Comparison of ENCODE assay signal across 14 cellular contexts in the genomic region with DNA sequence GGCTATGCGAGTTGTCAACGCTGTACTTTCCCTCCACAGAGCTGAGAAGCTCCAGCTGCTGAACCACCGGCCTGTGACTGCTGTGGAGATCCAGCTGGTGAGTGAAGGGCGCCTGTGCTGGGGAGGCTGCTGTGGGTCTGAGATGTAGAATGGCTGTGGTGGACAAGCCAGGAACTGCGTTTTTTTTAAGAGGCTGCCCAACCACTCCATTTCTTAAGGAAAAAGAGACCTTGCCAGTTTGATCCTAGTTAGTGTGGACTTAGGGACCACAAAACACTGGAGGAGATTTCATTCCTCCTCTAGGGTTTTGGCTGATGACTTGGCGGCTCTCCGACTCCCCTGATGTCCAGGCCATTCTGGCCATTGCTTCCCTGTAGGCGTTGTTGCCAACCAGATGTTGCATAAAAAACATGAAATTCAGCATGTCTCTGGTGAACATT. TPM values are rescaled to one million over a fixed set of nuclear protein-coding genes. Genes with fewer than 3 reads are reported as not detected.
DNase-seq lines count a peak whose midpoint lies in the region; ATAC-seq and TF ChIP-seq lines count a peak whose summit lies in the region.
"Had no signal": no experiment of that assay in that cellular context is flagged by ENCODE, and none has a peak within 500 bp of the region (broad histone marks: within the 10 kb centered on the region; RNA-seq: fewer than 3 reads in every experiment).

No MANE protein-coding gene starts in this region.

- TF ChIP-seq CTCF in AG10803 (conservative IDR thresholded peaks at IDR 0.05; ENCODE audit: low read length): peak; percentile 22

- peak; percentile 73 for DNase-seq in AG10803 (ENCODE audit: low read depth)
- no peak for DNase-seq in T-helper 17 cell
- peak; percentile 84 for DNase-seq in Right ventricle myocardium superior
- peak; percentile 83 for DNase-seq in posterior vena cava (ENCODE audit: low spot score)
- DNase-seq in NOMO-1 treated with dmso at 0.1 percent for 144 hours (lab: John Stamatoyannopoulos, UW; ENCODE audit: unreplicated experiment): no peak
- DNase-seq in activated CD4-positive, alpha-beta memory T cell treated with anti-CD3 and anti-CD28 coated beads for 36 hours: no peak
- DNase-seq in SW 1271 (lab: John Stamatoyannopoulos, UW): no peak
- DNase-seq in activated CD8-positive, alpha-beta memory T cell treated with anti-CD3 and anti-CD28 coated beads, Interleukin-2, amount 50 U/mL, for 48 hours: no peak
- DNase-seq: activated B cell treated with CpG ODN at 0.5 μM for 24 hours; activated T-cell treated with anti-CD3 and anti-CD28 coated beads, Interleukin-2, amount 50 U/mL, for 4 hours; central memory CD4-positive, alpha-beta T cell; foreskin keratinocyte; NCI-H446 treated with DMSO at 0.1 percent for 48 hours had no signal

- POLR2A ChIA-PET in activated CD4-positive, alpha-beta memory T cell treated with anti-CD3 and anti-CD28 coated beads for 36 hours (lab: Charles Lee): no interaction called here

- no peak overlapping the region for H3K4me3 ChIP-seq in AG10803 (ENCODE audit: low read length)
- H3K4me3 ChIP-seq: BLaER1 treated with 17β-estradiol and CSF1 and Interleukin-3, amounts not matched to agents 10 nM and 100 nM had no signal

- no peaks in the 10 kb centered on the region for H3K27me3 Mint-ChIP-seq in T-helper 17 cell
- no peaks in the 10 kb centered on the region for H3K27me3 Mint-ChIP-seq in activated CD4-positive, alpha-beta memory T cell treated with anti-CD3 and anti-CD28 coated beads for 36 hours
- H3K27me3 Mint-ChIP-seq: activated B cell treated with CpG ODN at 0.5 μM for 24 hours had no signal

- intact Hi-C loops in Right ventricle myocardium superior (cut with DNase I) (no loop called here), posterior vena cava (cut with DNase I) (no loop called here)
- intact Hi-C loops in activated CD4-positive, alpha-beta memory T cell treated with anti-CD3 and anti-CD28 coated beads for 36 hours (cut with micrococcal nuclease): no loop called here

- peak overlapping the region; percentile 88 for H3K27ac Mint-ChIP-seq in T-helper 17 cell
- H3K27ac Mint-ChIP-seq in activated CD4-positive, alpha-beta memory T cell treated with anti-CD3 and anti-CD28 coated beads for 36 hours: no peak overlapping the region
- H3K27ac Mint-ChIP-seq: activated B cell treated with CpG ODN at 0.5 μM for 24 hours had no signal

- no peaks in the 10 kb centered on the region for H3K9me3 Mint-ChIP-seq in activated CD4-positive, alpha-beta memory T cell treated with anti-CD3 and anti-CD28 coated beads for 36 hours
- H3K9me3 Mint-ChIP-seq: activated B cell treated with CpG ODN at 0.5 μM for 24 hours; activated T-cell treated with anti-CD3 and anti-CD28 coated beads, Interleukin-2, amount 50 U/mL, for 4 hours had no signal

- CTCF ChIA-PET in activated CD4-positive, alpha-beta memory T cell treated with anti-CD3 and anti-CD28 coated beads for 36 hours (lab: Charles Lee): no interaction called here

- H3K36me3 Mint-ChIP-seq in T-helper 17 cell (ENCODE audit: low read depth): peaks cover 15% of the 10 kb centered on the region
- H3K36me3 Mint-ChIP-seq in activated CD4-positive, alpha-beta memory T cell treated with anti-CD3 and anti-CD28 coated beads for 36 hours: peaks cover 46% of the 10 kb centered on the region

- H3K4me1 Mint-ChIP-seq in T-helper 17 cell: peaks cover 19% of the 10 kb centered on the region
- H3K4me1 Mint-ChIP-seq in activated CD4-positive, alpha-beta memory T cell treated with anti-CD3 and anti-CD28 coated beads for 36 hours (ENCODE audit: low read depth): peaks cover 20% of the 10 kb centered on the region

- ATAC-seq in T-helper 17 cell (no peak), Right ventricle myocardium superior (ENCODE audit: poor library complexity) (peak; percentile 83)
- ATAC-seq: activated T-cell treated with anti-CD3 and anti-CD28 coated beads, Interleukin-2, amount 50 U/mL, for 4 hours; foreskin keratinocyte had no signal

- H3K9me3 ChIP-seq in T-helper 17 cell (ENCODE audit: control insufficient read depth, low read length, poor library complexity, severe bottlenecking): no peaks in the 10 kb centered on the region
- H3K9me3 ChIP-seq: BLaER1 treated with 17β-estradiol and CSF1 and Interleukin-3, amounts not matched to agents 10 nM and 100 nM had no signal

- H3K4me3 Mint-ChIP-seq in T-helper 17 cell: no peak overlapping the region
- H3K4me3 Mint-ChIP-seq in activated CD4-positive, alpha-beta memory T cell treated with anti-CD3 and anti-CD28 coated beads for 36 hours: no peak overlapping the region
- H3K4me3 Mint-ChIP-seq: activated B cell treated with CpG ODN at 0.5 μM for 24 hours; activated T-cell treated with anti-CD3 and anti-CD28 coated beads, Interleukin-2, amount 50 U/mL, for 4 hours had no signal

RNA-seq across cellular contexts. Expression of gene CRCP, which starts 30.8 kb away (rescaled TPM):
- total RNA-seq in T-helper 17 cell: 10 to 100 TPM; 35.2 to 40.3 TPM
- total RNA-seq in Right ventricle myocardium superior: 22.3 TPM
- 10 to 100 TPM; 28.1 to 28.3 TPM for total RNA-seq in posterior vena cava
- 10 to 100 TPM; 19.3 to 19.6 TPM for total RNA-seq in activated CD4-positive, alpha-beta memory T cell treated with anti-CD3 and anti-CD28 coated beads for 36 hours

RNA-seq across cellular contexts. Expression of gene TPST1, which starts 59.7 kb away (rescaled TPM):
- total RNA-seq in T-helper 17 cell: under 1 TPM; 0.65 TPM
- 5.1 TPM for total RNA-seq in Right ventricle myocardium superior
- 10 to 100 TPM; 21.4 to 32.5 TPM for total RNA-seq in posterior vena cava
- total RNA-seq in activated CD4-positive, alpha-beta memory T cell treated with anti-CD3 and anti-CD28 coated beads for 36 hours: under 1 TPM; 0.62 to 0.94 TPM

Comparison
In these comparisons a context has a peak if more than half of its experiments do, and no peak if none do; other contexts are left out.
1. DNase-seq: peak in AG10803 (single experiment), Right ventricle myocardium superior (single experiment) and posterior vena cava (single experiment); none in T-helper 17 cell (0 of 3), NOMO-1 treated with dmso at 0.1 percent for 144 hours (single experiment), activated CD4-positive, alpha-beta memory T cell treated with anti-CD3 and anti-CD28 coated beads for 36 hours (single experiment), SW 1271 (0 of 2) and activated CD8-positive, alpha-beta memory T cell treated with anti-CD3 and anti-CD28 coated beads, Interleukin-2, amount 50 U/mL, for 48 hours (single experiment).